In the genomic region with DNA sequence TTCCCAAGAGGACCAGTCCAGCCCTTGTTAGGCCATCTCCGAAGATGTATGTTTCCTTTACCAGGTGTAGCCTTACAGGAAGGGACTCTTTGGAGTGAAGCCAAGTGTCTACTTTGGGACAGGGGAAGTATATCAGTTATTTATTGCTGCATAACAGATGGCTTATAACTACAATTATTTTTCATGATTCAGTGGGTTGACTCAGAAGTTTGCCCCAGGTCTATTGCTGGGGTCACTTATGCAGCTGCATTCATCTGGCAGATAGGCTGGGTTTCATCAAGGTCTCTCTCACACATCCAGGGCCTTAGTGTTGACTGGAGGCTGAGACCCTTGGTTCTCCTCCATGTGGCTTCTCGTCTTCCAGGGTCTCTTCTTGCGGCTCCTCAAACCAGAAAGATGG, we compare ENCODE assay signal across 29 cellular contexts.
"Had no signal": no experiment of that assay in that cellular context is flagged by ENCODE, and none has a peak within 500 bp of the region (broad histone marks: within the 10 kb centered on the region; RNA-seq: fewer than 3 reads in every experiment).

No MANE protein-coding gene starts in this region.

- ATAC-seq: effector memory CD8-positive, alpha-beta T cell; gastroesophageal sphincter; left cardiac atrium; left ventricle myocardium superior; right cardiac atrium; stimulated activated naive B cell treated with anti-CD40 and anti-IgM and Interleukin-4, amounts not matched to agents 10 μg/mL and 1 μg/mL and 100 μg/mL, for 72 hours; WTC11 had no signal

- H3K4me1 Mint-ChIP-seq: activated CD4-positive, alpha-beta memory T cell treated with anti-CD3 and anti-CD28 coated beads, Interleukin-2, amount 10 ng/mL, durations not matched to agents 7 days and 5 days; activated CD4-positive, alpha-beta T cell treated with anti-CD3 and anti-CD28 coated beads, Interleukin-2, amount 10 ng/mL, durations not matched to agents 7 days and 5 days; nephron; stimulated activated naive B cell treated with anti-CD40 and anti-IgM and Interleukin-4, amounts not matched to agents 10 μg/mL and 1 μg/mL and 100 μg/mL, for 72 hours had no signal

- H3K27ac ChIP-seq: brain microvascular endothelial cell, gastroesophageal sphincter, stomach, thyroid gland, upper lobe of left lung, vagina had no signal

- H3K27ac Mint-ChIP-seq: activated CD4-positive, alpha-beta memory T cell treated with anti-CD3 and anti-CD28 coated beads, Interleukin-2, amount 10 ng/mL, durations not matched to agents 7 days and 5 days; activated CD4-positive, alpha-beta T cell treated with anti-CD3 and anti-CD28 coated beads, Interleukin-2, amount 10 ng/mL, durations not matched to agents 7 days and 5 days; activated T-cell treated with anti-CD3 and anti-CD28 coated beads, Interleukin-2, amount 50 U/mL, for 24 hours; effector memory CD8-positive, alpha-beta T cell; nephron; stimulated activated naive B cell treated with anti-CD40 and anti-IgM and Interleukin-4, amounts not matched to agents 10 μg/mL and 1 μg/mL and 100 μg/mL, for 72 hours; WTC11 had no signal

- H3K9me3 Mint-ChIP-seq: activated CD4-positive, alpha-beta memory T cell treated with anti-CD3 and anti-CD28 coated beads, Interleukin-2, amount 10 ng/mL, durations not matched to agents 7 days and 5 days; activated CD4-positive, alpha-beta T cell treated with anti-CD3 and anti-CD28 coated beads, Interleukin-2, amount 10 ng/mL, durations not matched to agents 7 days and 5 days; activated T-cell treated with anti-CD3 and anti-CD28 coated beads, Interleukin-2, amount 50 U/mL, for 24 hours; nephron; stimulated activated naive B cell treated with anti-CD40 and anti-IgM and Interleukin-4, amounts not matched to agents 10 μg/mL and 1 μg/mL and 100 μg/mL, for 72 hours; WTC11 had no signal

- H3K27me3 Mint-ChIP-seq: activated CD4-positive, alpha-beta memory T cell treated with anti-CD3 and anti-CD28 coated beads, Interleukin-2, amount 10 ng/mL, durations not matched to agents 7 days and 5 days; activated CD4-positive, alpha-beta T cell treated with anti-CD3 and anti-CD28 coated beads, Interleukin-2, amount 10 ng/mL, durations not matched to agents 7 days and 5 days; effector memory CD8-positive, alpha-beta T cell had no signal

- H3K36me3 Mint-ChIP-seq: stimulated activated naive B cell treated with anti-CD40 and anti-IgM and Interleukin-4, amounts not matched to agents 10 μg/mL and 1 μg/mL and 100 μg/mL, for 72 hours; WTC11 had no signal

- H3K4me3 Mint-ChIP-seq: activated CD4-positive, alpha-beta memory T cell treated with anti-CD3 and anti-CD28 coated beads, Interleukin-2, amount 10 ng/mL, durations not matched to agents 7 days and 5 days; activated CD4-positive, alpha-beta T cell treated with anti-CD3 and anti-CD28 coated beads, Interleukin-2, amount 10 ng/mL, durations not matched to agents 7 days and 5 days; activated T-cell treated with anti-CD3 and anti-CD28 coated beads, Interleukin-2, amount 50 U/mL, for 24 hours; effector memory CD8-positive, alpha-beta T cell; nephron; stimulated activated naive B cell treated with anti-CD40 and anti-IgM and Interleukin-4, amounts not matched to agents 10 μg/mL and 1 μg/mL and 100 μg/mL, for 72 hours; WTC11 had no signal

- DNase-seq: activated CD4-positive, alpha-beta memory T cell treated with anti-CD3 and anti-CD28 coated beads, Interleukin-2, amount 10 ng/mL, durations not matched to agents 7 days and 5 days; activated CD4-positive, alpha-beta T cell treated with anti-CD3 and anti-CD28 coated beads for 1 hour; activated CD4-positive, alpha-beta T cell treated with anti-CD3 and anti-CD28 coated beads, Interleukin-2, amount 10 ng/mL, durations not matched to agents 7 days and 5 days; activated CD8-positive, alpha-beta memory T cell treated with anti-CD3 and anti-CD28 coated beads, Interleukin-2, amount 50 U/mL, for 48 hours; activated gamma-delta T cell; activated naive CD4-positive, alpha-beta T cell treated with anti-CD3 and anti-CD28 coated beads, Interleukin-2, amount 50 U/mL, for 16 hours; activated T-cell treated with anti-CD3 and anti-CD28 coated beads, Interleukin-2, amount 50 U/mL, for 24 hours; amniotic stem cell; brain microvascular endothelial cell; caudate nucleus; cortex of kidney; effector memory CD8-positive, alpha-beta T cell; head of caudate nucleus; hippocampal formation; left cardiac atrium; left ventricle myocardium superior; mammary epithelial cell; posterior cingulate gyrus; right cardiac atrium; stimulated activated CD4-positive, alpha-beta T cell treated with anti-CD3 and anti-CD28 coated beads, Interleukin-15, amount 100 ng/mL, for 24 hours; stimulated activated CD4-positive, alpha-beta T cell treated with anti-CD3 and anti-CD28 coated beads, Interleukin-2, amount 100 ng/mL, for 24 hours; stimulated activated naive B cell treated with anti-CD40 and anti-IgM and Interleukin-4, amounts not matched to agents 10 μg/mL and 1 μg/mL and 100 μg/mL, for 72 hours; stomach; thyroid gland; upper lobe of left lung had no signal
